In genomic region chr6:53721766-53722165, GRCh38 we compare ENCODE assay signal across 26 cellular contexts. TPM values are rescaled to one million over a fixed set of nuclear protein-coding genes. Genes with fewer than 3 reads are reported as not detected.
DNase-seq lines count a peak whose midpoint lies in the region; ATAC-seq lines count a peak whose summit lies in the region.
"Had no signal": no experiment of that assay in that cellular context is flagged by ENCODE, and none has a peak within 500 bp of the region (broad histone marks: within the 10 kb centered on the region; RNA-seq: fewer than 3 reads in every experiment).

No MANE protein-coding gene starts in this region.

- H3K9me3 ChIP-seq in SJSA1 (replicated peaks) (no peaks in the 10 kb centered on the region), trophoblast cell (ENCODE audit: insufficient read depth, low read depth, low read length) (no peaks in the 10 kb centered on the region)
- H3K9me3 ChIP-seq: A549, BE2C, BLaER1 had no signal

- H3K4ac ChIP-seq in trophoblast cell (ENCODE audit: low read depth, low read length) = no peak overlapping the region

- H3K14ac ChIP-seq in trophoblast cell (ENCODE audit: low read length) = no peak overlapping the region

- peak overlapping the region; percentile 2 for H3K23ac ChIP-seq in trophoblast cell (ENCODE audit: low read length)

- H3K4me2 ChIP-seq in trophoblast cell (ENCODE audit: low read length) = no peak overlapping the region
- H3K4me2 ChIP-seq: A549, BLaER1 had no signal

- H3K36me3 Mint-ChIP-seq in T-helper 1 cell treated with Interleukin-12 subunit alpha and Interleukin-12 subunit beta and Interleukin-4 antibody, amounts not matched to agents 30 μg/mL and 1 μg/mL, for 36 hours (ENCODE audit: low read depth) = no peaks in the 10 kb centered on the region
- H3K36me3 Mint-ChIP-seq: CD14-positive monocyte; CD4-positive, alpha-beta memory T cell; CD4-positive, CD25-positive, alpha-beta regulatory T cell; CD8-positive, alpha-beta memory T cell had no signal

- H3K4me1 ChIP-seq in SJSA1 (replicated peaks) (peaks cover 52% of the 10 kb centered on the region), trophoblast cell (ENCODE audit: control insufficient read depth in 1 of 2, insufficient read depth in 2 of 2, low read length in 2 of 2) (peaks cover 7 to 10% of the 10 kb centered on the region in 2 experiments)
- H3K4me1 ChIP-seq: BE2C, BLaER1 had no signal

- ATAC-seq in HG03520 (IDR thresholded peaks at IDR 0.05; ENCODE audit: unreplicated experiment) = no peak
- ATAC-seq: A549, GM12878 had no signal

- peaks cover 4% of the 10 kb centered on the region for H3K4me1 Mint-ChIP-seq in T-helper 1 cell treated with Interleukin-12 subunit alpha and Interleukin-12 subunit beta and Interleukin-4 antibody, amounts not matched to agents 30 μg/mL and 1 μg/mL, for 36 hours (ENCODE audit: low read depth)

- no peaks in the 10 kb centered on the region for H3K36me3 ChIP-seq in SJSA1
- no peaks in the 10 kb centered on the region for H3K36me3 ChIP-seq in trophoblast cell (ENCODE audit: control insufficient read depth in 1 of 2, insufficient read depth in 2 of 2, low read length in 2 of 2)
- H3K36me3 ChIP-seq: BE2C, BLaER1 had no signal

- H3K27me3 ChIP-seq in SJSA1 (replicated peaks) (no peaks in the 10 kb centered on the region), trophoblast cell (ENCODE audit: insufficient read depth, low read length) (no peaks in the 10 kb centered on the region)
- H3K27me3 ChIP-seq: BLaER1 had no signal

- WGBS in trophoblast cell (ENCODE audit: extremely low coverage, insufficient coverage, insufficient read length) = no CpG with 5 or more reads among the region's 2 CpGs

- H3K9me3 Mint-ChIP-seq in T-helper 1 cell treated with Interleukin-12 subunit alpha and Interleukin-12 subunit beta and Interleukin-4 antibody, amounts not matched to agents 30 μg/mL and 1 μg/mL, for 36 hours = no peaks in the 10 kb centered on the region
- H3K9me3 Mint-ChIP-seq: CD14-positive monocyte; CD4-positive, alpha-beta memory T cell; CD4-positive, CD25-positive, alpha-beta regulatory T cell; CD8-positive, alpha-beta memory T cell had no signal

- DNase-seq in T-helper 1 cell (no peak), SJSA1 (ENCODE audit: low read depth in 1 of 2, low spot score in 2 of 2) (peak; percentile 96), trophoblast cell (no peak), NCI-H226 (no peak)
- DNase-seq: BE2C; C1 segment of cervical spinal cord; CD4-positive, alpha-beta memory T cell; CD4-positive, CD25-positive, alpha-beta regulatory T cell; CD8-positive, alpha-beta memory T cell; COR-L47; DMS 273 treated with DMSO at 0.1 percent for 48 hours; DMS153; DMS53; DMS79; DND-41; EL; GDM1 had no signal

- H2BK5ac ChIP-seq in trophoblast cell (ENCODE audit: low read depth, low read length, poor library complexity) = peak overlapping the region; percentile 53

- no peak overlapping the region for H3K4me3 Mint-ChIP-seq in T-helper 1 cell treated with Interleukin-12 subunit alpha and Interleukin-12 subunit beta and Interleukin-4 antibody, amounts not matched to agents 30 μg/mL and 1 μg/mL, for 36 hours
- H3K4me3 Mint-ChIP-seq: CD14-positive monocyte; CD4-positive, alpha-beta memory T cell; CD4-positive, CD25-positive, alpha-beta regulatory T cell; CD8-positive, alpha-beta memory T cell had no signal

- peaks cover 6% of the 10 kb centered on the region for H3K79me1 ChIP-seq in trophoblast cell (ENCODE audit: low read length)

- H4K12ac ChIP-seq in trophoblast cell (ENCODE audit: low read depth, low read length) = no peak overlapping the region

- peaks cover 2% of the 10 kb centered on the region for H3K79me2 ChIP-seq in trophoblast cell (ENCODE audit: control insufficient read depth, insufficient read depth, low read length, poor library complexity)

- H3K27ac ChIP-seq in SJSA1 (peak overlapping the region; percentile 91), trophoblast cell (ENCODE audit: low read depth, low read length) (no peak overlapping the region)
- H3K27ac ChIP-seq: 22Rv1, A549, BLaER1 had no signal

- H4K8ac ChIP-seq in trophoblast cell (ENCODE audit: low read depth, low read length) = no peak overlapping the region

- peaks cover 33% of the 10 kb centered on the region for H3K27me3 Mint-ChIP-seq in T-helper 1 cell treated with Interleukin-12 subunit alpha and Interleukin-12 subunit beta and Interleukin-4 antibody, amounts not matched to agents 30 μg/mL and 1 μg/mL, for 36 hours (ENCODE audit: low read depth)

- H2BK12ac ChIP-seq in trophoblast cell (ENCODE audit: low read length) = peak overlapping the region; percentile 73

- H2AFZ ChIP-seq in trophoblast cell (ENCODE audit: insufficient read depth, low read length, poor library complexity) = no peak overlapping the region

- no peak overlapping the region for H2AK5ac ChIP-seq in trophoblast cell (ENCODE audit: low read length)

- peak overlapping the region; percentile 42 for H3K27ac Mint-ChIP-seq in T-helper 1 cell treated with Interleukin-12 subunit alpha and Interleukin-12 subunit beta and Interleukin-4 antibody, amounts not matched to agents 30 μg/mL and 1 μg/mL, for 36 hours
- H3K27ac Mint-ChIP-seq: CD4-positive, alpha-beta memory T cell; CD4-positive, CD25-positive, alpha-beta regulatory T cell; CD8-positive, alpha-beta memory T cell had no signal

- H3K4me3 ChIP-seq in SJSA1 (no peak overlapping the region), trophoblast cell (ENCODE audit: low read depth, low read length) (no peak overlapping the region)
- H3K4me3 ChIP-seq: A549, BLaER1, GM12878 had no signal

- H2BK120ac ChIP-seq in trophoblast cell (ENCODE audit: insufficient read depth, low read length, poor library complexity) = peak overlapping the region; percentile 8

- H3K9ac ChIP-seq in trophoblast cell (ENCODE audit: low read length) = no peak overlapping the region
- H3K9ac ChIP-seq: BLaER1 had no signal

- no peak overlapping the region for H3K18ac ChIP-seq in trophoblast cell (ENCODE audit: low read length)

- H4K91ac ChIP-seq in trophoblast cell (ENCODE audit: low read depth, low read length) = no peak overlapping the region

RNA-seq across cellular contexts. Expression of gene KLHL31, which starts 56.2 kb away (rescaled TPM):
- 0.11 TPM in 1 of 2 replicates, not detected in the other for total RNA-seq in SJSA1 (2014; rRNA removed; shearing (Covaris generic))
- polyA plus RNA-seq in trophoblast cell (2013) = 0.55 and 0.58 TPM in 2 replicates
- total RNA-seq: A172; CD4-positive, CD25-positive, alpha-beta regulatory T cell; G401; GM12878 had no signal
- polyA plus RNA-seq: CD14-positive monocyte; CD4-positive, alpha-beta memory T cell; CD4-positive, CD25-positive, alpha-beta regulatory T cell; CD8-positive, alpha-beta memory T cell had no signal

Comparison
In these comparisons a context has a peak if more than half of its experiments do, and no peak if none do; other contexts are left out.
1. DNase-seq: peak in SJSA1 (2 of 2); none in T-helper 1 cell (0 of 5), trophoblast cell (0 of 2) and NCI-H226 (single experiment).